ENCODE assay signal across 17 cellular contexts in the genomic region with DNA sequence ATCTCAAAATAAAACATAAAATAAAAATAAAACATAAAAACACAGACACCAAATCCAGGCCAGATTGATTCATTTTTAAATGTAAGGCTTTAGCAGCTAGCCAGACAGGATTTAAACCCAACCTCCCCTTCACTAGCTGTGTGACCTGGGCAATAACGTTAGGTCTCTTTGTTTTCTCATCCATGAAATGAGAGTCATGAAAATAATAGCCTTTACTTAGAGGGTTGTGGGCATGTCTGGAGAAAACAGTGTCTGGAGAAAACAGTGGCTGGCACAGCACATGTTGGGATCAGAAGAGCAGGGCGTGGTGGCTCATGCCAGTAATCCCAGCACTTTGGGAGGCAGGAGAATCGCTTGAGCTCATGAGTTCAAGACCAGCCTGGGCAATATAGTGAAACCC. TPM values are rescaled to one million over a fixed set of nuclear protein-coding genes. Genes with fewer than 3 reads are reported as not detected.
DNase-seq lines count a peak whose midpoint lies in the region; ATAC-seq and TF ChIP-seq lines count a peak whose summit lies in the region.
"Had no signal": no experiment of that assay in that cellular context is flagged by ENCODE, and none has a peak within 500 bp of the region (broad histone marks: within the 10 kb centered on the region; RNA-seq: fewer than 3 reads in every experiment).

No MANE protein-coding gene starts in this region.

- H3K9ac ChIP-seq in H9 (ENCODE audit: extremely low read depth, insufficient read length, low read length) (peak overlapping the region; percentile 61), endodermal cell (ENCODE audit: extremely low read depth, low read length, poor library complexity, severe bottlenecking) (no peak overlapping the region)

- no peak overlapping the region for H4K5ac ChIP-seq in H9 (ENCODE audit: insufficient read length, low read depth, low read length)

- H2AK5ac ChIP-seq in H9 (ENCODE audit: insufficient read length, low read length) = no peak overlapping the region

- H3K36me3 ChIP-seq in endodermal cell (ENCODE audit: control insufficient read depth, insufficient read depth, low read length) = peaks cover under 1% of the 10 kb centered on the region
- H3K36me3 ChIP-seq: MG63 had no signal

- no CpG with 5 or more reads among the region's 3 CpGs for WGBS in H9 (ENCODE audit: extremely low coverage, insufficient read length, low lambda C conversion rate)
- 76 to 100% methylated on average over 1 to 3 of the region's 3 CpGs for WGBS in endodermal cell (ENCODE audit: insufficient coverage in 1 of 2, insufficient read length in 1 of 2), 2 experiments

- H3K79me1 ChIP-seq in H9 (ENCODE audit: insufficient read depth, low read depth, low read length, poor library complexity, severe bottlenecking) = peaks cover 4% of the 10 kb centered on the region

- H3K9me3 Mint-ChIP-seq in H9 (peaks cover 14 to 17% of the 10 kb centered on the region in 2 experiments; a peak in 4 of 5 replicates), endodermal cell (no peaks in the 10 kb centered on the region)
- no peaks in the 10 kb centered on the region for H3K9me3 Mint-ChIP-seq in activated CD4-positive, alpha-beta T cell treated with anti-CD3 and anti-CD28 coated beads, Interleukin-2, amount 10 ng/mL, durations not matched to agents 7 days and 5 days

- H2AFZ ChIP-seq in H9 (ENCODE audit: low read length) = no peak overlapping the region

- H3K27me3 Mint-ChIP-seq in H9 (ENCODE audit: low read depth) (peaks cover 1% of the 10 kb centered on the region; the same call in 1 of the 2 replicates), endodermal cell (ENCODE audit: insufficient read depth) (no peaks in the 10 kb centered on the region)
- peaks cover 24% of the 10 kb centered on the region for H3K27me3 Mint-ChIP-seq in activated CD4-positive, alpha-beta T cell treated with anti-CD3 and anti-CD28 coated beads, Interleukin-2, amount 10 ng/mL, durations not matched to agents 7 days and 5 days

- peaks cover 11% of the 10 kb centered on the region for H3K23me2 ChIP-seq in H9 (ENCODE audit: insufficient read length, low read depth, low read length, poor library complexity, severe bottlenecking)

- TF ChIP-seq CTCF in H9 (conservative IDR thresholded peaks at IDR 0.05) = no peak
- no peak for TF ChIP-seq CTCF in endodermal cell (conservative IDR thresholded peaks at IDR 0.05)
- no peak for TF ChIP-seq CTCF in retinal pigment epithelial cell (conservative IDR thresholded peaks at IDR 0.05; ENCODE audit: low read depth, low read length)

- no peak overlapping the region for H3K23ac ChIP-seq in H9 (ENCODE audit: insufficient read length, low read depth, low read length)

- H3K18ac ChIP-seq in H9 (ENCODE audit: insufficient read length, low read depth, low read length) = no peak overlapping the region

- H3K9me3 ChIP-seq in H9 (ENCODE audit: control insufficient read depth, low read depth, low read length) (no peaks in the 10 kb centered on the region), endodermal cell (ENCODE audit: control insufficient read depth, low read length) (no peaks in the 10 kb centered on the region)
- H3K9me3 ChIP-seq: MG63 had no signal

- CTCF ChIA-PET in activated CD4-positive, alpha-beta T cell treated with anti-CD3 and anti-CD28 coated beads, Interleukin-2, amount 10 ng/mL, durations not matched to agents 7 days and 5 days (lab: Charles Lee) = interaction anchor here (0.6 kb wide), 1 partner anchor 29 kb away, joined by 3 read pairs; no protein-coding TSS in a partner anchor

- H3K27ac Mint-ChIP-seq in H9 = peak overlapping the region; percentile 87 to 99 (median 92)
- H3K27ac Mint-ChIP-seq in endodermal cell = peak overlapping the region; percentile 88
- H3K27ac Mint-ChIP-seq in activated CD4-positive, alpha-beta T cell treated with anti-CD3 and anti-CD28 coated beads, Interleukin-2, amount 10 ng/mL, durations not matched to agents 7 days and 5 days = no peak overlapping the region
- H3K27ac Mint-ChIP-seq: CD4-positive, CD25-positive, alpha-beta regulatory T cell had no signal

- H3K36me3 Mint-ChIP-seq in H9 (ENCODE audit: insufficient read depth in 1 of 3, low read depth in 3 of 3) (peaks cover 50 to 56% (median 53%) of the 10 kb centered on the region in 3 experiments), endodermal cell (ENCODE audit: low read depth) (peaks cover 19% of the 10 kb centered on the region)
- H3K36me3 Mint-ChIP-seq in activated CD4-positive, alpha-beta T cell treated with anti-CD3 and anti-CD28 coated beads, Interleukin-2, amount 10 ng/mL, durations not matched to agents 7 days and 5 days (ENCODE audit: low read depth) = peaks cover 2% of the 10 kb centered on the region
- H3K36me3 Mint-ChIP-seq: CD4-positive, CD25-positive, alpha-beta regulatory T cell had no signal

- no peak overlapping the region for H2BK20ac ChIP-seq in H9 (ENCODE audit: low read depth, low read length, poor library complexity, severe bottlenecking)

- no peak overlapping the region for H3K14ac ChIP-seq in H9 (ENCODE audit: insufficient read depth, low read length)

- no peaks in the 10 kb centered on the region for H4K20me1 ChIP-seq in H9 (ENCODE audit: control insufficient read depth, insufficient read depth, insufficient read length)

- no peak overlapping the region for H2BK12ac ChIP-seq in H9 (ENCODE audit: insufficient read length, low read depth, low read length)

- no peak overlapping the region for H2BK5ac ChIP-seq in H9 (ENCODE audit: insufficient read length, low read length)

- H3K79me2 ChIP-seq in H9 (ENCODE audit: insufficient read depth, low read length) = peaks cover 39% of the 10 kb centered on the region; the same call in 1 of the 2 replicates

- no peak overlapping the region for H4K8ac ChIP-seq in H9 (replicated peaks; ENCODE audit: insufficient read length, low read depth, low read length)

- H3K27me3 ChIP-seq in H9 (ENCODE audit: insufficient read depth, low read length) = no peaks in the 10 kb centered on the region
- H3K27me3 ChIP-seq in endodermal cell (ENCODE audit: control insufficient read depth, insufficient read depth, low read length, poor library complexity, severe bottlenecking) = no peaks in the 10 kb centered on the region
- H3K27me3 ChIP-seq: MG63 had no signal

- H4K91ac ChIP-seq in H9 (ENCODE audit: insufficient read length, low read depth, low read length) = no peak overlapping the region

- H3K27ac ChIP-seq in H9 (ENCODE audit: insufficient read length, low read depth, low read length) (no peak overlapping the region), endodermal cell (ENCODE audit: low read depth, low read length) (no peak overlapping the region)

- no peak for ATAC-seq in HG02678 (IDR thresholded peaks at IDR 0.05; ENCODE audit: unreplicated experiment)

- DNase-seq in H9 (no peak), endodermal cell (no peak), left kidney (ENCODE audit: low read depth, low spot score) (peak; percentile 88), retinal pigment epithelial cell (ENCODE audit: low read depth) (peak; percentile 40), DMS53 (lab: John Stamatoyannopoulos, UW) (no peak)
- no peak for DNase-seq in activated CD4-positive, alpha-beta T cell treated with anti-CD3 and anti-CD28 coated beads, Interleukin-2, amount 10 ng/mL, durations not matched to agents 7 days and 5 days
- DNase-seq: AML-193; CD4-positive, CD25-positive, alpha-beta regulatory T cell; DMS79 treated with DMSO at 0.1 percent for 48 hours; GDM1; MG63; NCI-H1092 treated with DMSO at 0.1 percent for 48 hours; NCI-H187; NCI-H2171 treated with DMSO at 0.1 percent for 48 hours; SHP77 treated with DMSO at 0.1 percent for 48 hours had no signal

- POLR2A ChIA-PET in activated CD4-positive, alpha-beta T cell treated with anti-CD3 and anti-CD28 coated beads, Interleukin-2, amount 10 ng/mL, durations not matched to agents 7 days and 5 days (lab: Charles Lee) = no interaction called here

- H3K4ac ChIP-seq in H9 (ENCODE audit: low read depth, low read length) = no peak overlapping the region

- no peak overlapping the region for H2BK15ac ChIP-seq in H9 (ENCODE audit: low read depth, low read length)

- H3K4me1 ChIP-seq in H9 (ENCODE audit: insufficient read depth, low read length) (no peaks in the 10 kb centered on the region), endodermal cell (ENCODE audit: control insufficient read depth, insufficient read depth, low read length) (no peaks in the 10 kb centered on the region)

- H2BK120ac ChIP-seq in H9 (ENCODE audit: low read depth, low read length, poor library complexity, severe bottlenecking) = no peak overlapping the region

- no peak overlapping the region for H3K56ac ChIP-seq in H9 (ENCODE audit: insufficient read length, low read depth, low read length)

- H3K4me3 Mint-ChIP-seq in H9 = peak overlapping the region; percentile 93 to 99
- H3K4me3 Mint-ChIP-seq in endodermal cell = peak overlapping the region; percentile 92
- H3K4me3 Mint-ChIP-seq in activated CD4-positive, alpha-beta T cell treated with anti-CD3 and anti-CD28 coated beads, Interleukin-2, amount 10 ng/mL, durations not matched to agents 7 days and 5 days = no peak overlapping the region
- H3K4me3 Mint-ChIP-seq: CD4-positive, CD25-positive, alpha-beta regulatory T cell had no signal

- H3K4me2 ChIP-seq in H9 (ENCODE audit: insufficient read depth, insufficient read length, low read length) = peak overlapping the region; percentile 61

- H3K4me3 ChIP-seq in endodermal cell (ENCODE audit: low read length) (no peak overlapping the region), retinal pigment epithelial cell (ENCODE audit: low read length) (no peak overlapping the region)
- H3K4me3 ChIP-seq: MG63 had no signal

- H3K4me1 Mint-ChIP-seq in H9 (peaks cover 29 to 35% of the 10 kb centered on the region in 2 experiments), endodermal cell (peaks cover 23% of the 10 kb centered on the region)
- peaks cover 11% of the 10 kb centered on the region for H3K4me1 Mint-ChIP-seq in activated CD4-positive, alpha-beta T cell treated with anti-CD3 and anti-CD28 coated beads, Interleukin-2, amount 10 ng/mL, durations not matched to agents 7 days and 5 days

- H3T11ph ChIP-seq in H9 (ENCODE audit: low read length) = no peak overlapping the region

RNA-seq across cellular contexts. Expression of a gene that starts 1.8 kb away (rescaled TPM):
- total RNA-seq in H9 (2021) = 796 and 821 TPM in 2 replicates
- 100 to 1,000 TPM; 132 to 284 TPM for total RNA-seq in endodermal cell
- polyA plus RNA-seq in endodermal cell (2013, experiment 1 of 2) = 159 TPM
- polyA plus RNA-seq in endodermal cell (2013, experiment 2 of 2) = 126 TPM
- total RNA-seq in activated CD4-positive, alpha-beta T cell treated with anti-CD3 and anti-CD28 coated beads, Interleukin-2, amount 10 ng/mL, durations not matched to agents 7 days and 5 days = not detected
- total RNA-seq: NCI-H460 had no signal
- polyA plus RNA-seq: CD4-positive, CD25-positive, alpha-beta regulatory T cell had no signal

RNA-seq across cellular contexts. Expression of a gene that starts 22.9 kb away (rescaled TPM):
- total RNA-seq in H9 (2021) (3.1 and 3.2 TPM in 2 replicates), endodermal cell (1 to 10 TPM; 1.7 to 3.1 TPM)
- 1.3 TPM for polyA plus RNA-seq in endodermal cell (2013, experiment 1 of 2)
- polyA plus RNA-seq in endodermal cell (2013, experiment 2 of 2) = 1.4 TPM
- total RNA-seq in activated CD4-positive, alpha-beta T cell treated with anti-CD3 and anti-CD28 coated beads, Interleukin-2, amount 10 ng/mL, durations not matched to agents 7 days and 5 days = not detected
- total RNA-seq: CD4-positive, CD25-positive, alpha-beta regulatory T cell; NCI-H460 had no signal
- polyA plus RNA-seq: CD4-positive, CD25-positive, alpha-beta regulatory T cell had no signal

Comparison
In these comparisons a context has a peak if more than half of its experiments do, and no peak if none do; other contexts are left out.
1. DNase-seq: peak in left kidney (single experiment) and retinal pigment epithelial cell (single experiment); none in H9 (single experiment), endodermal cell (single experiment), activated CD4-positive, alpha-beta T cell treated with anti-CD3 and anti-CD28 coated beads, Interleukin-2, amount 10 ng/mL, durations not matched to agents 7 days and 5 days (single experiment) and DMS53 (single experiment).
2. RNA of a gene that starts 1.8 kb away (total RNA-seq): 796 to 821 TPM in H9 and 132 to 284 TPM in endodermal cell; not detected in activated CD4-positive, alpha-beta T cell treated with anti-CD3 and anti-CD28 coated beads, Interleukin-2, amount 10 ng/mL, durations not matched to agents 7 days and 5 days; every median in the first group is over 100 times any median in the second.